ENCODE assay signal across 8 cellular contexts in genomic region chr2:240820014-240820606, GRCh38. TPM values are rescaled to one million over a fixed set of nuclear protein-coding genes. Genes with fewer than 3 reads are reported as not detected.
DNase-seq lines count a peak whose midpoint lies in the region; ATAC-seq lines count a peak whose summit lies in the region.

TSS of gene KIF1A (minus strand) at chr2:240820219. CDS start at chr2:240797752, 22,467 bp downstream.

- H3K27me3 ChIP-seq in H7 (ENCODE audit: control insufficient read depth, insufficient read depth, low read length): peaks cover 40% of the 10 kb centered on the region

- peaks cover 2% of the 10 kb centered on the region; the same call in 1 of the 2 replicates for H3K36me3 ChIP-seq in H7 (replicated peaks; ENCODE audit: control insufficient read depth, insufficient read depth, low read length)

- no peak for ATAC-seq in HG02763 (IDR thresholded peaks at IDR 0.05; ENCODE audit: unreplicated experiment)
- no peak for ATAC-seq in HG03378 (IDR thresholded peaks at IDR 0.05; ENCODE audit: unreplicated experiment)

- H3K4me3 ChIP-seq in H7 (ENCODE audit: insufficient read depth, low read depth, low read length): peak within 1 kb of the TSS; percentile 82

- peak; percentile 98 for DNase-seq in H7
- peak; percentile 12 to 80 for DNase-seq in NCI-H446 (lab: John Stamatoyannopoulos, UW)
- DNase-seq in ecto neural progenitor cell (ENCODE audit: low spot score): peak; percentile 79
- peak in 54 of 56 donors; percentile 45 to 95 (median 88) for DNase-seq in nucleus accumbens (lab: John Stamatoyannopoulos, UW)
- no peak for DNase-seq in NOMO-1 treated with dmso at 0.1 percent for 144 hours (lab: John Stamatoyannopoulos, UW; ENCODE audit: unreplicated experiment)
- no peak for DNase-seq in HuH-7 (ENCODE audit: low spot score)

RNA-seq across cellular contexts. Expression of gene KIF1A, which starts in this region (rescaled TPM):
- 46.8 and 51.6 TPM in 2 replicates for total RNA-seq in H7 (2014; rRNA removed; shearing (Covaris generic))

Comparison
In these comparisons a context has a peak if more than half of its experiments do, and no peak if none do; other contexts are left out.
1. DNase-seq: peak in H7 (single experiment), NCI-H446 (2 of 2), ecto neural progenitor cell (single experiment) and nucleus accumbens (54 of 56); none in NOMO-1 treated with dmso at 0.1 percent for 144 hours (single experiment) and HuH-7 (single experiment).